In genomic region chr1:67020765-67021164, GRCh38 we compare ENCODE assay signal across 26 cellular contexts. TPM values are rescaled to one million over a fixed set of nuclear protein-coding genes. Genes with fewer than 3 reads are reported as not detected.
DNase-seq lines count a peak whose midpoint lies in the region; ATAC-seq and TF ChIP-seq lines count a peak whose summit lies in the region.
"Had no signal": no experiment of that assay in that cellular context is flagged by ENCODE, and none has a peak within 500 bp of the region (broad histone marks: within the 10 kb centered on the region; RNA-seq: fewer than 3 reads in every experiment).

No MANE protein-coding gene starts in this region.

- peaks cover 2 to 29% (median 21%) of the 10 kb centered on the region in 9 donors for H3K4me1 ChIP-seq in heart right ventricle
- H3K4me1 ChIP-seq in right cardiac atrium (ENCODE audit: control insufficient read depth, insufficient read depth, low read length) = peaks cover 2% of the 10 kb centered on the region
- peaks cover 0 to 20% (median 7%) of the 10 kb centered on the region in 4 donors for H3K4me1 ChIP-seq in transverse colon
- H3K4me1 ChIP-seq: BLaER1 treated with 17β-estradiol and CSF1 and Interleukin-3, amounts not matched to agents 10 nM and 100 nM had no signal

- no peaks in the 10 kb centered on the region for H3K9me3 Mint-ChIP-seq in osteocyte (ENCODE audit: unreplicated experiment)

- no peak for TF ChIP-seq EP300 in transverse colon (IDR thresholded peaks at IDR 0.05; ENCODE audit: low read depth)

- peaks cover 0 to 65% (median 4%) of the 10 kb centered on the region in 9 donors for H3K36me3 ChIP-seq in heart right ventricle
- peaks cover 0 to 27% (median 11%) of the 10 kb centered on the region in 4 donors for H3K36me3 ChIP-seq in transverse colon

- no peak overlapping the region for H3K4me3 ChIP-seq in heart right ventricle
- H3K4me3 ChIP-seq in right cardiac atrium (ENCODE audit: low read length) = no peak overlapping the region
- no peak overlapping the region for H3K4me3 ChIP-seq in coronary artery
- no peak overlapping the region for H3K4me3 ChIP-seq in transverse colon
- H3K4me3 ChIP-seq: BLaER1 treated with 17β-estradiol and CSF1 and Interleukin-3, amounts not matched to agents 10 nM and 100 nM; lung; SK-N-MC had no signal

- in situ Hi-C loops in transverse colon (cut with MboI; ENCODE audit: low pct_ligation_motif_present in 1 of 4, low pct_unique_long_range_greater_than_20kb in 1 of 4, low sequenced_read_pairs in 3 of 4) = loop anchor here in 1 of 4 donors (25.0 kb wide), 1 partner anchor 117 kb away; the partner anchor contains the start of gene C1orf141
- in situ Hi-C loops in ACHN (cut with HindIII; ENCODE audit: low pct_ligation_motif_present, low pct_unique_long_range_greater_than_20kb, low sequenced_read_pairs) = no loop called here

- H3K27ac ChIP-seq in heart right ventricle (peak overlapping the region in 7 of 10 donors; percentile 9 to 85 (median 78)), right cardiac atrium (ENCODE audit: low read length) (no peak overlapping the region), coronary artery (peak overlapping the region; percentile 72 to 91), transverse colon (peak overlapping the region in 3 of 4 donors; percentile 44 to 66 (median 47))
- H3K27ac ChIP-seq: BLaER1 treated with 17β-estradiol and CSF1 and Interleukin-3, amounts not matched to agents 10 nM and 100 nM had no signal

- TF ChIP-seq POLR2A in transverse colon (IDR thresholded peaks at IDR 0.05) = no peak

- peak overlapping the region; percentile 3 for H3K27ac Mint-ChIP-seq in osteocyte (ENCODE audit: unreplicated experiment)
- H3K27ac Mint-ChIP-seq: T-helper 17 cell had no signal

- no peaks in the 10 kb centered on the region for H3K27me3 Mint-ChIP-seq in osteocyte (ENCODE audit: unreplicated experiment)
- H3K27me3 Mint-ChIP-seq: T-helper 17 cell had no signal

- H3K9me3 ChIP-seq in heart right ventricle (no peaks in the 10 kb centered on the region), right cardiac atrium (ENCODE audit: control insufficient read depth, low read length) (no peaks in the 10 kb centered on the region), transverse colon (no peaks in the 10 kb centered on the region)

- H3K36me3 Mint-ChIP-seq in osteocyte (ENCODE audit: unreplicated experiment) = peaks cover 29% of the 10 kb centered on the region

- WGBS in heart right ventricle, 2 donors = 24 to 31% methylated on average over 2 of the region's 2 CpGs
- 34% methylated on average over 2 of the region's 2 CpGs for WGBS in right cardiac atrium
- WGBS in transverse colon (ENCODE audit: low coverage in 1 of 2), 2 donors = 38 to 60% methylated on average over 2 of the region's 2 CpGs

- no peak for TF ChIP-seq CTCF in heart right ventricle (IDR thresholded peaks at IDR 0.05)
- TF ChIP-seq CTCF in coronary artery (IDR thresholded peaks at IDR 0.05) = no peak
- no peak for TF ChIP-seq CTCF in osteocyte (IDR thresholded peaks at IDR 0.05)
- TF ChIP-seq CTCF in transverse colon (IDR thresholded peaks at IDR 0.05) = no peak

- ATAC-seq in heart right ventricle (peak in 2 of 8 donors; percentile 17 to 48), right cardiac atrium (no peak), HG02970 (IDR thresholded peaks at IDR 0.05; ENCODE audit: low FRiP score, unreplicated experiment) (no peak), HG03469 (IDR thresholded peaks at IDR 0.05; ENCODE audit: unreplicated experiment) (no peak)
- ATAC-seq: T-helper 17 cell had no signal

- intact Hi-C loops in heart right ventricle (cut with DNase I) (no loop called here), right cardiac atrium (cut with DNase I) (no loop called here), transverse colon (cut with DNase I; ENCODE audit: low total_unique reads) (no loop called here)

- no peak overlapping the region for H3K4me3 Mint-ChIP-seq in osteocyte (ENCODE audit: unreplicated experiment)
- H3K4me3 Mint-ChIP-seq: T-helper 17 cell had no signal

- peaks cover 20% of the 10 kb centered on the region for H3K4me1 Mint-ChIP-seq in osteocyte (ENCODE audit: unreplicated experiment)

- H3K27me3 ChIP-seq in heart right ventricle (no peaks in the 10 kb centered on the region), right cardiac atrium (ENCODE audit: control insufficient read depth, insufficient read depth) (no peaks in the 10 kb centered on the region), transverse colon (no peaks in the 10 kb centered on the region)
- H3K27me3 ChIP-seq: BLaER1 treated with 17β-estradiol and CSF1 and Interleukin-3, amounts not matched to agents 10 nM and 100 nM had no signal

- no peak for DNase-seq in heart right ventricle
- DNase-seq in right cardiac atrium = no peak
- DNase-seq in coronary artery (ENCODE audit: low spot score) = no peak
- no peak for DNase-seq in osteocyte (ENCODE audit: extremely low spot score, unreplicated experiment)
- DNase-seq in transverse colon = no peak
- no peak for DNase-seq in ACHN
- DNase-seq: activated CD4-positive, alpha-beta T cell treated with anti-CD3 and anti-CD28 coated beads for 4 hours; activated effector memory CD4-positive, alpha-beta T cell treated with anti-CD3 and anti-CD28 coated beads, Interleukin-2, amount 50 U/mL, for 16 hours; COR-L47; DMS53; KG1; MM.1S; NCI-H1417 treated with DMSO at 0.1 percent for 48 hours; NCI-H2107; NCI-H446 treated with DMSO at 0.1 percent for 48 hours; NCI-H82; RPMI8226; small intestine; stimulated activated CD4-positive, alpha-beta T cell treated with anti-CD3 and anti-CD28 coated beads, Interleukin-1b, Interleukin-23, amount 100 ng/mL, for 48 hours; stimulated activated CD8-positive, alpha-beta memory T cell treated with anti-CD3 and anti-CD28 coated beads, Interleukin-4, amount 100 ng/mL, for 48 hours; T-helper 17 cell had no signal

RNA-seq across cellular contexts. Expression of gene SLC35D1, which starts 33.2 kb away (rescaled TPM):
- 1 to 10 TPM; 4.4 to 5.8 (median 4.9) TPM for total RNA-seq in heart right ventricle
- 1 to 10 TPM; 1.6 to 1.8 TPM for polyA plus RNA-seq in heart right ventricle
- total RNA-seq in right cardiac atrium = 1 to 10 TPM; 3.2 to 4.6 (median 4.1) TPM
- 2.4 TPM for polyA plus RNA-seq in right cardiac atrium
- total RNA-seq in osteocyte = 9.6 and 10.1 TPM in 2 replicates
- total RNA-seq in transverse colon = 10 to 100 TPM in 3 of 4 donors, 1 to 10 TPM in 1; 10.0 to 68.6 (median 51.9) TPM
